In genomic region chr10:101784558-101784957, GRCh38 we compare ENCODE assay signal across 1 cellular context.
TF ChIP-seq lines count a peak whose summit lies in the region.

No MANE protein-coding gene starts in this region.

TF ChIP-seq in GM23338, 12 proteins besides CTCF, POLR2A, EP300 and RAD21:
- TF ChIP-seq POLR2AphosphoS5 (IDR thresholded peaks at IDR 0.05; ENCODE audit: low read depth) = no peak
- no peak for TF ChIP-seq EZH2 (IDR thresholded peaks at IDR 0.05; ENCODE audit: low read depth, unreplicated experiment)
- TF ChIP-seq STAT1 (IDR thresholded peaks at IDR 0.05; ENCODE audit: unreplicated experiment) = no peak
- no peak for TF ChIP-seq JUNB (IDR thresholded peaks at IDR 0.05; ENCODE audit: unreplicated experiment)
- TF ChIP-seq NANOG (IDR thresholded peaks at IDR 0.05; ENCODE audit: borderline replicate concordance) = no peak
- no peak for TF ChIP-seq ZNF114 (CRISPR knock-in tag; IDR thresholded peaks at IDR 0.05)
- no peak for TF ChIP-seq REST (IDR thresholded peaks at IDR 0.05; ENCODE audit: unreplicated experiment)
- TF ChIP-seq ETS1 (IDR thresholded peaks at IDR 0.05) = no peak
- no peak for TF ChIP-seq CREB1 (CRISPR knock-in tag; IDR thresholded peaks at IDR 0.05; ENCODE audit: low read depth)
- no peak for TF ChIP-seq ZNF331 (CRISPR knock-in tag; IDR thresholded peaks at IDR 0.05; ENCODE audit: low read depth)
- no peak for TF ChIP-seq ZNF462 (CRISPR knock-in tag; IDR thresholded peaks at IDR 0.05)
- no peak for TF ChIP-seq EZH2phosphoT487 (IDR thresholded peaks at IDR 0.05; ENCODE audit: unreplicated experiment)
TF ChIP-seq in GM23338: peak in this region for 0.
